ENCODE assay signal across 3 cellular contexts in the genomic region with DNA sequence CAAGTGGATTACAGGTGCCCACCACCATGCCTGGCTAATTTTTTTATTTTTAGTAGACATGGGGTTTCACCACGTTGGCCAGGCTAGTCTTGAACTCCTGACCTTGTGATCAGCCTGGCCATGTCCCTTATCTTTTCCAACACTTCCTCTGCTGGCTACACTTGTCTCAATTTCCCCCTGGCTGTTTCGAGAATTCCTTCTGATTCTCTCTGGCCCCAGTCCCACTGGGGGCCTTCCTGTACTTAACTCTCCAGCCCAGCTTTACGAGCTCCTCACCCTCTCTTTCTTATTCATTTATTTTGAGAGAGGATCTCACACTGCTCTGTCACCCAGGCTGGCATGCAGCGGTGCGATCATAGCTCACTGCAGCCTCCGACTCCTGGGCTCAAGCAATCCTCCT.
TF ChIP-seq lines count a peak whose summit lies in the region.

No MANE protein-coding gene starts in this region.

TF ChIP-seq in HEK293, 187 proteins besides CTCF, POLR2A, EP300 and RAD21:
- TF ChIP-seq, protein P1, sequence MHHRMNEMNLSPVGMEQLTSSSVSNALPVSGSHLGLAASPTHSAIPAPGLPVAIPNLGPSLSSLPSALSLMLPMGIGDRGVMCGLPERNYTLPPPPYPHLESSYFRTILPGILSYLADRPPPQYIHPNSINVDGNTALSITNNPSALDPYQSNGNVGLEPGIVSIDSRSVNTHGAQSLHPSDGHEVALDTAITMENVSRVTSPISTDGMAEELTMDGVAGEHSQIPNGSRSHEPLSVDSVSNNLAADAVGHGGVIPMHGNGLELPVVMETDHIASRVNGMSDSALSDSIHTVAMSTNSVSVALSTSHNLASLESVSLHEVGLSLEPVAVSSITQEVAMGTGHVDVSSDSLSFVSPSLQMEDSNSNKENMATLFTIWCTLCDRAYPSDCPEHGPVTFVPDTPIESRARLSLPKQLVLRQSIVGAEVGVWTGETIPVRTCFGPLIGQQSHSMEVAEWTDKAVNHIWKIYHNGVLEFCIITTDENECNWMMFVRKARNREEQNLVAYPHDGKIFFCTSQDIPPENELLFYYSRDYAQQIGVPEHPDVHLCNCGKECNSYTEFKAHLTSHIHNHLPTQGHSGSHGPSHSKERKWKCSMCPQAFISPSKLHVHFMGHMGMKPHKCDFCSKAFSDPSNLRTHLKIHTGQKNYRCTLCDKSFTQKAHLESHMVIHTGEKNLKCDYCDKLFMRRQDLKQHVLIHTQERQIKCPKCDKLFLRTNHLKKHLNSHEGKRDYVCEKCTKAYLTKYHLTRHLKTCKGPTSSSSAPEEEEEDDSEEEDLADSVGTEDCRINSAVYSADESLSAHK (tag by site-specific recombination; IDR thresholded peaks at IDR 0.05) = peak; percentile 82
- TF ChIP-seq ZNF830 (tag by site-specific recombination; IDR thresholded peaks at IDR 0.05; ENCODE audit: low read depth) = no peak

TF ChIP-seq in K562, 482 proteins besides CTCF, POLR2A, EP300 and RAD21:
- TF ChIP-seq CC2D1A (IDR thresholded peaks at IDR 0.05) (no peak), MIER1 (IDR thresholded peaks at IDR 0.05; ENCODE audit: low read depth) (peak; percentile 56; the same call in 1 of the 2 replicates), ZNF174 (CRISPR knock-in tag; IDR thresholded peaks at IDR 0.05) (no peak), SUPT5H (IDR thresholded peaks at IDR 0.05) (peak; percentile 37; the same call in 1 of the 2 replicates)

TF ChIP-seq in liver, 16 proteins besides CTCF, POLR2A, EP300 and RAD21:
- no peak for TF ChIP-seq GABPA (IDR thresholded peaks at IDR 0.05 in 1 of 2, conservative IDR thresholded peaks at IDR 0.05 in 1 of 2)
- peak; percentile 21 for TF ChIP-seq NR2F2 (IDR thresholded peaks at IDR 0.05)
